ENCODE assay signal across 25 cellular contexts in genomic region chr4:21454831-21455230, GRCh38.
"Had no signal": no experiment of that assay in that cellular context is flagged by ENCODE, and none has a peak within 500 bp of the region (broad histone marks: within the 10 kb centered on the region; RNA-seq: fewer than 3 reads in every experiment).

No MANE protein-coding gene starts in this region.

- DNase-seq: activated B cell treated with CpG ODN at 0.5 μM for 24 hours; activated CD4-positive, alpha-beta memory T cell treated with anti-CD3 and anti-CD28 coated beads for 36 hours; activated CD4-positive, alpha-beta T cell treated with anti-CD3 and anti-CD28 coated beads for 4 hours; activated CD4-positive, alpha-beta T cell treated with anti-CD3 and anti-CD28 coated beads, Interleukin-2, amount 10 ng/mL, durations not matched to agents 24 days and 14 days; activated CD4-positive, alpha-beta T cell treated with anti-CD3 and anti-CD28 coated beads, Interleukin-2, amount 50 U/mL, for 1 hour; activated CD4-positive, alpha-beta T cell treated with anti-CD3 and anti-CD28 coated beads, Interleukin-2, amount 50 U/mL, for 4 hours; activated CD4-positive, CD25-positive, alpha-beta regulatory T cell treated with anti-CD3 and anti-CD28 coated beads, Interleukin-2, amount 50 U/mL, for 72 hours; activated CD8-positive, alpha-beta memory T cell treated with anti-CD3 and anti-CD28 coated beads, Interleukin-2, amount 50 U/mL, for 4 hours; activated CD8-positive, alpha-beta T cell treated with anti-CD3 and anti-CD28 coated beads for 36 hours; activated effector memory CD4-positive, alpha-beta T cell treated with anti-CD3 and anti-CD28 coated beads, Interleukin-2, amount 50 U/mL, for 16 hours; activated gamma-delta T cell treated with Interleukin-2 at 50 U/mL for 16 hours; activated naive CD4-positive, alpha-beta T cell; activated naive CD4-positive, alpha-beta T cell treated with anti-CD3 and anti-CD28 coated beads for 36 hours; activated naive CD4-positive, alpha-beta T cell treated with anti-CD3 and anti-CD28 coated beads, Interleukin-2, amount 50 U/mL, for 16 hours; activated naive CD8-positive, alpha-beta T cell treated with anti-CD3 and anti-CD28 coated beads for 36 hours; activated T-cell treated with anti-CD3 and anti-CD28 coated beads for 4 hours; activated T-cell treated with anti-CD3 and anti-CD28 coated beads, Interleukin-2, amount 50 U/mL, for 1 hour; activated T-cell treated with anti-CD3 and anti-CD28 coated beads, Interleukin-2, amount 50 U/mL, for 4 hours; activated T-cell treated with anti-CD3 and anti-CD28 coated beads, Interleukin-2, amount 50 U/mL, for 72 hours; adrenal gland; amniotic stem cell; aorta; T-helper 1 cell; T-helper 2 cell; T-helper 9 cell had no signal
